ENCODE assay signal across 9 cellular contexts in the genomic region with DNA sequence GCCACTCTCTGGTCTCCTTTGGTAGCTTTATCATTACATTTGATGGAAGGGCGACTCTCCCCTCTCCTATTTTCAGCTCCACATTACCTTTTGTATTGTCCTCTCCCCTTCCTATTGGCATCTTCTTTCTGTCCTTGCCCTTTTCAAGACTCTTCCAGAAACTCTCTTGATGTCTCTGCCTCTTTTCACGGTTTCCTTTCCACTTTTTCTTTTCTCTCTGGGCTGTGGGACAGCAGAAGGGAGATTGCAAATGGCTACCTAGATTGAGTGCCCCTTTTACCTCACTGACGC. TPM values are rescaled to one million over a fixed set of nuclear protein-coding genes. Genes with fewer than 3 reads are reported as not detected.
DNase-seq lines count a peak whose midpoint lies in the region; ATAC-seq and TF ChIP-seq lines count a peak whose summit lies in the region.
"Had no signal": no experiment of that assay in that cellular context is flagged by ENCODE, and none has a peak within 500 bp of the region (broad histone marks: within the 10 kb centered on the region; RNA-seq: fewer than 3 reads in every experiment).

No MANE protein-coding gene starts in this region.

- intact Hi-C loops in Panc1 (cut with micrococcal nuclease; ENCODE audit: unreplicated experiment) (no loop called here), esophagus squamous epithelium (cut with DNase I) (no loop called here), sigmoid colon (cut with DNase I) (loop anchor here (5.0 kb wide), 1 partner anchor 36 kb away; no protein-coding TSS in a partner anchor)

- peak overlapping the region; percentile 45; the same call in 1 of the 2 replicates for H3K9ac ChIP-seq in ES-I3 (ENCODE audit: low read depth, low read length)

- in situ Hi-C loops in Panc1 (cut with HindIII; ENCODE audit: low pct_unique_long_range_greater_than_20kb, low sequenced_read_pairs), result no loop called here

- H3K27ac ChIP-seq in Panc1 (ENCODE audit: low read length), result peak overlapping the region; percentile 86
- peak overlapping the region in 3 of 4 donors; percentile 12 to 91 (median 39) for H3K27ac ChIP-seq in esophagus squamous epithelium
- H3K27ac ChIP-seq in sigmoid colon, result peak overlapping the region; percentile 79 to 92 (median 90)

- H3K4me3 ChIP-seq in Panc1 (ENCODE audit: low read depth in 2 of 2, low read length in 2 of 2) (peak overlapping the region; percentile 50 to 52), esophagus squamous epithelium (peak overlapping the region in 3 of 4 donors; percentile 70 to 77 (median 74)), sigmoid colon (peak overlapping the region in 3 of 4 donors; percentile 69 to 80 (median 70))

- CTCF ChIA-PET in Panc1 (lab: Charles Lee), result interaction anchor here (0.9 to 1.1 kb wide), 2 partner anchors 16 to 377 kb away, joined by 3 to 5 read pairs; no protein-coding TSS in a partner anchor

- DNase-seq in Panc1 (ENCODE audit: low read depth, low spot score) (no peak), esophagus squamous epithelium (lab: John Stamatoyannopoulos, UW) (no peak), sigmoid colon (no peak), NOMO-1 treated with DMSO at 0.1 percent for 48 hours (lab: John Stamatoyannopoulos, UW; ENCODE audit: unreplicated experiment) (no peak)
- DNase-seq: activated effector memory CD4-positive, alpha-beta T cell treated with Interleukin-2 at 50 U/mL for 16 hours had no signal

- TF ChIP-seq CTCF in Panc1 (IDR thresholded peaks at IDR 0.05) (no peak), esophagus squamous epithelium (IDR thresholded peaks at IDR 0.05) (no peak), sigmoid colon (IDR thresholded peaks at IDR 0.05) (no peak)

- BruUV-seq in Panc1 (replicated peaks; lab: Mats Ljungman, UMichigan), result no TSS peak

- H3K9me3 ChIP-seq in ES-I3 (ENCODE audit: control insufficient read depth, insufficient read depth, low read length), result no peaks in the 10 kb centered on the region
- no peaks in the 10 kb centered on the region for H3K9me3 ChIP-seq in Panc1 (ENCODE audit: control insufficient read depth, insufficient read depth, low read depth, low read length)
- no peaks in the 10 kb centered on the region for H3K9me3 ChIP-seq in esophagus squamous epithelium
- H3K9me3 ChIP-seq in sigmoid colon, result no peaks in the 10 kb centered on the region

- WGBS in esophagus squamous epithelium, 2 donors, result 64 to 73% methylated on average over 3 of the region's 3 CpGs
- WGBS in sigmoid colon, 2 donors, result 64 to 72% methylated on average over 3 of the region's 3 CpGs

- H3K36me3 ChIP-seq in ES-I3 (ENCODE audit: insufficient read depth, low read length), result no peaks in the 10 kb centered on the region
- no peaks in the 10 kb centered on the region for H3K36me3 ChIP-seq in Panc1 (ENCODE audit: control insufficient read depth, insufficient read depth, low read length)
- no peaks in the 10 kb centered on the region for H3K36me3 ChIP-seq in esophagus squamous epithelium
- H3K36me3 ChIP-seq in sigmoid colon, result no peaks in the 10 kb centered on the region

- POLR2A ChIA-PET in Panc1 (lab: Charles Lee), result interaction anchor here (0.9 to 2.4 kb wide), 2 partner anchors 30 to 603 kb away, joined by 14 to 21 read pairs; partner anchors contain the start of gene ACBD6

- no peak for TF ChIP-seq EP300 in sigmoid colon (IDR thresholded peaks at IDR 0.05)

- H3K4me1 ChIP-seq in ES-I3 (ENCODE audit: insufficient read depth, low read length), result peaks cover 33% of the 10 kb centered on the region
- peaks cover 65% of the 10 kb centered on the region for H3K4me1 ChIP-seq in Panc1 (ENCODE audit: control insufficient read depth, insufficient read depth, low read length)
- peaks cover 19 to 78% (median 24%) of the 10 kb centered on the region in 3 donors for H3K4me1 ChIP-seq in esophagus squamous epithelium
- peaks cover 0 to 24% (median 18%) of the 10 kb centered on the region in 4 donors for H3K4me1 ChIP-seq in sigmoid colon

- TF ChIP-seq POLR2A in esophagus squamous epithelium (IDR thresholded peaks at IDR 0.05) (no peak), sigmoid colon (IDR thresholded peaks at IDR 0.05) (no peak)

- H3K27me3 ChIP-seq in Panc1 (ENCODE audit: control insufficient read depth, insufficient read depth, low read length) (no peaks in the 10 kb centered on the region), esophagus squamous epithelium (no peaks in the 10 kb centered on the region), sigmoid colon (no peaks in the 10 kb centered on the region)

- ATAC-seq in Panc1 (no peak), GM19463 (IDR thresholded peaks at IDR 0.05; ENCODE audit: unreplicated experiment) (no peak), GM19328 (IDR thresholded peaks at IDR 0.05; ENCODE audit: unreplicated experiment) (no peak), GM21515 (IDR thresholded peaks at IDR 0.05; ENCODE audit: unreplicated experiment) (no peak)

RNA-seq across cellular contexts. Expression of gene IER5, which starts 17.5 kb away (rescaled TPM):
- total RNA-seq in Panc1 (2021; ENCODE audit: unreplicated experiment) (20.4 TPM), esophagus squamous epithelium (10 to 100 TPM; 21.6 to 40.6 (median 26.5) TPM), sigmoid colon (10 to 100 TPM in 1 of 4 donors, 1 to 10 TPM in 3; 7.7 to 11.5 (median 8.5) TPM)
- polyA plus RNA-seq in Panc1 (2012; ENCODE audit: insufficient read length), result 14.2 TPM
- 10 to 100 TPM in 2 of 3 donors, 1 to 10 TPM in 1; 9.6 to 11.7 (median 10.9) TPM for polyA plus RNA-seq in sigmoid colon

Comparison
In these comparisons a context has a peak if more than half of its experiments do, and no peak if none do; other contexts are left out.
1. H3K27ac ChIP-seq: peak in every context shown above with its lines; median percentile 90 in sigmoid colon; 86 in Panc1; 39 in esophagus squamous epithelium.